28 cellular contexts compared by ENCODE assay signal in the genomic region with DNA sequence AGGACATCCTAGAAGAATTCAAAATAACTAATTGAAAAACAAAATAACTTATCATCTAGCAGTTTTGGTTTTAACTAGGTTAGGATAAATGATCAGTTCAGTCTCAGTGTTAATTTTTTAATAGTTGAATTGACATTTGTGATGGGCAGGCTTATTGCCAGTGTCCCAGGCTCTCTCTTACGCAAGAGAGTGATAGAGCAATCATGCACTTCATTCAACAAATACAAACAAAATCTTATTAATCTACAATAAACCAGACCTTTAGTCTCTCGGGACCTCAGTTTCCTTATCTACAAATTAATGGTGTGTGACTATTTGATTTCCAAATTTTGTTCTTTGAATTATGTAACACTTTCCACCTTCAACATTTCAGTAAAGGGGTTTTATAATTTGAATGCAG.
"Had no signal": no experiment of that assay in that cellular context is flagged by ENCODE, and none has a peak within 500 bp of the region (broad histone marks: within the 10 kb centered on the region; RNA-seq: fewer than 3 reads in every experiment).

No MANE protein-coding gene starts in this region.

- H3K4me3 ChIP-seq: colonic mucosa, coronary artery, dorsolateral prefrontal cortex, esophagus muscularis mucosa, esophagus squamous epithelium, gastrocnemius medialis, gastroesophageal sphincter, heart left ventricle, heart right ventricle, hepatocyte had no signal

- H3K9me3 ChIP-seq: colonic mucosa, esophagus muscularis mucosa, esophagus squamous epithelium, gastrocnemius medialis, gastroesophageal sphincter, heart left ventricle, heart right ventricle had no signal

- H3K27me3 ChIP-seq: colonic mucosa, dorsolateral prefrontal cortex, esophagus muscularis mucosa, esophagus squamous epithelium, foreskin keratinocyte, gastrocnemius medialis, gastroesophageal sphincter, heart left ventricle, heart right ventricle, hepatocyte had no signal

- H3K4me1 ChIP-seq: colonic mucosa, esophagus squamous epithelium, foreskin keratinocyte had no signal

- H2AFZ ChIP-seq: hepatocyte had no signal

- DNase-seq: colonic mucosa; cortex of kidney; dermis blood vessel endothelial cell; dorsolateral prefrontal cortex; effector CD4-positive, alpha-beta T cell; effector CD8-positive, alpha-beta T cell; effector memory CD4-positive, alpha-beta T cell; effector memory CD8-positive, alpha-beta T cell; endodermal cell; erythroblast; esophagus squamous epithelium; foreskin fibroblast; foreskin keratinocyte; foreskin melanocyte; gastrocnemius medialis; glutamatergic neuron; head of caudate nucleus; heart left ventricle; heart right ventricle had no signal

- ATAC-seq: effector memory CD8-positive, alpha-beta T cell; esophagus mucosa; foreskin keratinocyte; gastrocnemius medialis; gastroesophageal sphincter; heart left ventricle; heart right ventricle had no signal

- H3K27ac ChIP-seq: colonic mucosa, coronary artery, dorsolateral prefrontal cortex, epithelial cell of prostate, esophagus muscularis mucosa, esophagus squamous epithelium, foreskin keratinocyte, gastrocnemius medialis, heart left ventricle, heart right ventricle, hepatocyte had no signal

- H3K4me2 ChIP-seq: hepatocyte had no signal

- H3K36me3 ChIP-seq: colonic mucosa, esophagus muscularis mucosa, esophagus squamous epithelium, gastrocnemius medialis, gastroesophageal sphincter, heart left ventricle, heart right ventricle had no signal

- FAIRE-seq: endometrium, endothelial cell of umbilical vein, frontal cortex had no signal
